In the genomic region with DNA sequence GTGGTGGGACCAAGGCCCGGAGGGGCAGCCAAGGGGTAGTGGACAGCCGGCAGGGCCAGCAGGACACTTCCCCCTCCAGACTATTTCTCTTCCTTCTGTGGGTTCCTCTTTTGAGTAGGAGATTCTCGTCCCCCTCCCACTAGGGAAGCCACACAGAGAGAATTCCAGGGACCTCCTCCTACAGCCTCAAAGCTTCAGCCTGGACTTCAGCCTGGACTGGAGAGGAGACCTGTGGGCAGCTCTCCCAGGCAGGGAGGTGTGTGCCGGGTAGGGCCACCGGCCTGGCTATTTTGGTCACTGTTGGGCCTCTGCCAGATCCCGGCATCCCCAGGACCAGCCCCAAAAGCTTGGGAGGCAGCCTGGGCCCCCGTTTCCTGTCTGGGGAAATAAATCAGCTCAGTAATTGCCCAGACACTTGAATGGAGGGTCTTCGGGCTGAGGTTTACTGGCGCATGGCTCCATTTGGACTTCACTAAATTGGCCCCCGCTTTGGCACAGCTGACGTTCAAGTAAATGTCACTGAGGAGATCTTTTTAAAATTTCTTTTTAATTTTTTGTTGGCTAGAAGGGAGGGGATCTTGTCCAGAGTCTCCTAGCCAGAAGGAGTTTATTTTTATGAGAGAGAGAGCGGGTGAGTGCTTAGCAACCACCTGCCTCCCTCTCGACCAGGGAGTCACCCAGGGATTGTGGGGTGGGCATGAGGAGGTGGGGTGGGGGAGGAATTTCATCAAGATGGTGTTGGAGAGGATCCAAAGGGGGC, we compare ENCODE assay signal across 8 cellular contexts.
DNase-seq lines count a peak whose midpoint lies in the region; ATAC-seq and TF ChIP-seq lines count a peak whose summit lies in the region.

No MANE protein-coding gene starts in this region.

- DNase-seq in AG20443 (ENCODE audit: low spot score) (peak; percentile 51), HCEC 1CT (peak; percentile 8), SW480 (ENCODE audit: low spot score) (peak; percentile 16), fibroblast of pulmonary artery (ENCODE audit: low read depth) (no peak), NCI-H345 (lab: John Stamatoyannopoulos, UW) (no peak)
- no peak for DNase-seq in activated CD4-positive, CD25-positive, alpha-beta regulatory T cell treated with anti-CD3 and anti-CD28 coated beads, Interleukin-2, amount 50 U/mL, for 72 hours

- peaks cover 33% of the 10 kb centered on the region for H3K36me3 ChIP-seq in neutrophil

- ATAC-seq in GM19455 (IDR thresholded peaks at IDR 0.05; ENCODE audit: unreplicated experiment) = no peak

- H3K27me3 ChIP-seq in neutrophil = no peaks in the 10 kb centered on the region

- H3K9me3 ChIP-seq in neutrophil = no peaks in the 10 kb centered on the region

- peaks cover 80 to 83% of the 10 kb centered on the region in 2 experiments for H3K4me1 ChIP-seq in neutrophil (ENCODE audit: control insufficient read depth in 1 of 2, insufficient read depth in 1 of 2, low read depth in 1 of 2, low read length in 1 of 2)

- TF ChIP-seq CTCF in fibroblast of pulmonary artery (IDR thresholded peaks at IDR 0.05; ENCODE audit: low read length, missing control alignments) (no peak), neutrophil (IDR thresholded peaks at IDR 0.05) (no peak)

- H3K27ac ChIP-seq in neutrophil = peak overlapping the region; percentile 99

- H3K4me3 ChIP-seq in fibroblast of pulmonary artery (replicated peaks; ENCODE audit: low read depth, low read length) (peak overlapping the region; percentile 89), neutrophil (ENCODE audit: low read depth in 1 of 2, low read length in 1 of 2) (peak overlapping the region; percentile 99 to 100)

Comparison
In these comparisons a context has a peak if more than half of its experiments do, and no peak if none do; other contexts are left out.
1. DNase-seq: peak in AG20443 (single experiment), HCEC 1CT (single experiment) and SW480 (single experiment); none in fibroblast of pulmonary artery (single experiment), NCI-H345 (single experiment) and activated CD4-positive, CD25-positive, alpha-beta regulatory T cell treated with anti-CD3 and anti-CD28 coated beads, Interleukin-2, amount 50 U/mL, for 72 hours (single experiment).